ENCODE assay signal across 1 cellular context in genomic region chr12:122895757-122896636, GRCh38.
TF ChIP-seq lines count a peak whose summit lies in the region.

A gene with protein sequence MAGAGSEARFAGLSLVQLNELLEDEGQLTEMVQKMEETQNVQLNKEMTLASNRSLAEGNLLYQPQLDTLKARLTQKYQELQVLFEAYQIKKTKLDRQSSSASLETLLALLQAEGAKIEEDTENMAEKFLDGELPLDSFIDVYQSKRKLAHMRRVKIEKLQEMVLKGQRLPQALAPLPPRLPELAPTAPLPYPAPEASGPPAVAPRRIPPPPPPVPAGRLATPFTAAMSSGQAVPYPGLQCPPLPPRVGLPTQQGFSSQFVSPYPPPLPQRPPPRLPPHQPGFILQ (minus strand): TSS chr12:122896124. CDS start chr12:122896062, 62 bp downstream.

TF ChIP-seq in K562, 482 proteins besides CTCF, POLR2A, EP300 and RAD21 (continued from another document and continues in another):
- peak; percentile 84 for TF ChIP-seq ELF1 (tag; IDR thresholded peaks at IDR 0.05)
- no peak for TF ChIP-seq BACH1 (tag; IDR thresholded peaks at IDR 0.05)
- no peak for TF ChIP-seq RBM22 (IDR thresholded peaks at IDR 0.05; ENCODE audit: low read depth, low read length, poor library complexity, severe bottlenecking)
- TF ChIP-seq, protein P1, sequence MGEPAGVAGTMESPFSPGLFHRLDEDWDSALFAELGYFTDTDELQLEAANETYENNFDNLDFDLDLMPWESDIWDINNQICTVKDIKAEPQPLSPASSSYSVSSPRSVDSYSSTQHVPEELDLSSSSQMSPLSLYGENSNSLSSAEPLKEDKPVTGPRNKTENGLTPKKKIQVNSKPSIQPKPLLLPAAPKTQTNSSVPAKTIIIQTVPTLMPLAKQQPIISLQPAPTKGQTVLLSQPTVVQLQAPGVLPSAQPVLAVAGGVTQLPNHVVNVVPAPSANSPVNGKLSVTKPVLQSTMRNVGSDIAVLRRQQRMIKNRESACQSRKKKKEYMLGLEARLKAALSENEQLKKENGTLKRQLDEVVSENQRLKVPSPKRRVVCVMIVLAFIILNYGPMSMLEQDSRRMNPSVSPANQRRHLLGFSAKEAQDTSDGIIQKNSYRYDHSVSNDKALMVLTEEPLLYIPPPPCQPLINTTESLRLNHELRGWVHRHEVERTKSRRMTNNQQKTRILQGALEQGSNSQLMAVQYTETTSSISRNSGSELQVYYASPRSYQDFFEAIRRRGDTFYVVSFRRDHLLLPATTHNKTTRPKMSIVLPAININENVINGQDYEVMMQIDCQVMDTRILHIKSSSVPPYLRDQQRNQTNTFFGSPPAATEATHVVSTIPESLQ (CRISPR knock-in tag; IDR thresholded peaks at IDR 0.05) = no peak
- no peak for TF ChIP-seq ETV6 (IDR thresholded peaks at IDR 0.05; ENCODE audit: borderline replicate concordance in 1 of 2, low read depth in 2 of 2, low read length in 1 of 2)
- peak; percentile 88 for TF ChIP-seq ETV6 (CRISPR knock-in tag; IDR thresholded peaks at IDR 0.05; ENCODE audit: borderline replicate concordance)
- no peak for TF ChIP-seq ZNF589 (CRISPR knock-in tag; IDR thresholded peaks at IDR 0.05; ENCODE audit: low read depth)
- TF ChIP-seq, protein P2, sequence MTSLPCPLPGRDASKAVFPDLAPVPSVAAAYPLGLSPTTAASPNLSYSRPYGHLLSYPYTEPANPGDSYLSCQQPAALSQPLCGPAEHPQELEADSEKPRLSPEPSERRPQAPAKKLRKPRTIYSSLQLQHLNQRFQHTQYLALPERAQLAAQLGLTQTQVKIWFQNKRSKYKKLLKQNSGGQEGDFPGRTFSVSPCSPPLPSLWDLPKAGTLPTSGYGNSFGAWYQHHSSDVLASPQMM (CRISPR knock-in tag; IDR thresholded peaks at IDR 0.05) = no peak
- no peak for TF ChIP-seq BRCA1 (IDR thresholded peaks at IDR 0.05)
- TF ChIP-seq BRCA1 (CRISPR knock-in tag; IDR thresholded peaks at IDR 0.05) = no peak
- no peak for TF ChIP-seq FOXJ2 (tag; IDR thresholded peaks at IDR 0.05)
- no peak for TF ChIP-seq SMAD3 (CRISPR knock-in tag; conservative IDR thresholded peaks at IDR 0.05)
- TF ChIP-seq TEAD4 (IDR thresholded peaks at IDR 0.05; ENCODE audit: low read length) = peak; percentile 62
- TF ChIP-seq TEAD4 (CRISPR knock-in tag; IDR thresholded peaks at IDR 0.05; ENCODE audit: borderline replicate concordance) = no peak
- peak; percentile 66 for TF ChIP-seq CBX5 (IDR thresholded peaks at IDR 0.05; ENCODE audit: borderline replicate concordance, low read depth)
- no peak for TF ChIP-seq HNRNPK (IDR thresholded peaks at IDR 0.05; ENCODE audit: low read depth, low read length, poor library complexity, severe bottlenecking)
- peak; percentile 50; the same call in 1 of the 2 replicates for TF ChIP-seq ZBTB17 (CRISPR knock-in tag; IDR thresholded peaks at IDR 0.05)
- TF ChIP-seq U2AF2 (optimal IDR thresholded peaks at IDR 0.05; ENCODE audit: low read depth, low read length) = no peak
- no peak for TF ChIP-seq FOXA1 (IDR thresholded peaks at IDR 0.05; ENCODE audit: borderline replicate concordance)
- TF ChIP-seq ESRRA (IDR thresholded peaks at IDR 0.05; ENCODE audit: borderline replicate concordance, low read depth) = peak; percentile 95
- TF ChIP-seq ZNF316 (IDR thresholded peaks at IDR 0.05) = no peak
- peak; percentile 96 for TF ChIP-seq USF1 (CRISPR knock-in tag; IDR thresholded peaks at IDR 0.05)
- peak; percentile 75; the same call in 1 of the 2 replicates for TF ChIP-seq ARID4B (CRISPR knock-in tag; IDR thresholded peaks at IDR 0.05)
- peak; percentile 72 for TF ChIP-seq SIN3B (IDR thresholded peaks at IDR 0.05; ENCODE audit: low read depth)
- TF ChIP-seq CCNT2 (IDR thresholded peaks at IDR 0.05; ENCODE audit: borderline replicate concordance, extremely low read depth, insufficient read length, low read depth, low read length) = peak; percentile 87
- no peak; a peak in 1 of 4 replicates for TF ChIP-seq SRF (CRISPR knock-in tag; IDR thresholded peaks at IDR 0.05)
- TF ChIP-seq SP1 (CRISPR knock-in tag; IDR thresholded peaks at IDR 0.05) = peak; percentile 97
- peak; percentile 72; the same call in 1 of the 2 replicates for TF ChIP-seq ZNF175 (CRISPR knock-in tag; IDR thresholded peaks at IDR 0.05; ENCODE audit: low read depth)
- no peak for TF ChIP-seq SLC30A9 (CRISPR knock-in tag; IDR thresholded peaks at IDR 0.05)
- no peak for TF ChIP-seq TFAM (CRISPR knock-in tag; conservative IDR thresholded peaks at IDR 0.05)
- TF ChIP-seq GTF2B (IDR thresholded peaks at IDR 0.05; ENCODE audit: extremely low read depth, insufficient read length) = no peak
- no peak for TF ChIP-seq MAFK (IDR thresholded peaks at IDR 0.05; ENCODE audit: low read length)
- TF ChIP-seq SREBF1 (IDR thresholded peaks at IDR 0.05; ENCODE audit: borderline replicate concordance, low read depth, low read length) = no peak
- no peak for TF ChIP-seq DDX20 (tag; IDR thresholded peaks at IDR 0.05; ENCODE audit: low read depth)
- peak; percentile 64; the same call in 1 of the 2 replicates for TF ChIP-seq RFX5 (IDR thresholded peaks at IDR 0.05; ENCODE audit: low read depth, low read length)
- TF ChIP-seq FOSL1 (tag; conservative IDR thresholded peaks at IDR 0.05) = peak; percentile 92
- TF ChIP-seq ZNF143 (CRISPR knock-in tag; IDR thresholded peaks at IDR 0.05) = no peak
- TF ChIP-seq CREM (IDR thresholded peaks at IDR 0.05; ENCODE audit: low read depth) = peak; percentile 100
- peak; percentile 86 for TF ChIP-seq ETV1 (tag; conservative IDR thresholded peaks at IDR 0.05; ENCODE audit: low read depth)
- TF ChIP-seq TSHZ1 (CRISPR knock-in tag; IDR thresholded peaks at IDR 0.05) = no peak
- TF ChIP-seq TCF3 (CRISPR knock-in tag; IDR thresholded peaks at IDR 0.05) = peak; percentile 60
- no peak for TF ChIP-seq ILK (tag; IDR thresholded peaks at IDR 0.05; ENCODE audit: borderline replicate concordance, low read depth)
- TF ChIP-seq ZNF551 (CRISPR knock-in tag; IDR thresholded peaks at IDR 0.05) = no peak
- TF ChIP-seq ZNF121 (CRISPR knock-in tag; conservative IDR thresholded peaks at IDR 0.05) = no peak
- TF ChIP-seq PCBP2 (IDR thresholded peaks at IDR 0.05; ENCODE audit: low read depth, low read length, poor library complexity, severe bottlenecking) = no peak
- no peak for TF ChIP-seq ZNF75A (CRISPR knock-in tag; IDR thresholded peaks at IDR 0.05)
- no peak for TF ChIP-seq PTRF (tag; IDR thresholded peaks at IDR 0.05)
- TF ChIP-seq NR2C2 (CRISPR knock-in tag; IDR thresholded peaks at IDR 0.05) = peak; percentile 65
- TF ChIP-seq NR2C2 (tag; IDR thresholded peaks at IDR 0.05) = 0 out of 2 replicates have a peak, but pooled peaks have one; percentile 27
- TF ChIP-seq CHD1 (IDR thresholded peaks at IDR 0.05; ENCODE audit: low read length) = no peak
- TF ChIP-seq, protein P3, sequence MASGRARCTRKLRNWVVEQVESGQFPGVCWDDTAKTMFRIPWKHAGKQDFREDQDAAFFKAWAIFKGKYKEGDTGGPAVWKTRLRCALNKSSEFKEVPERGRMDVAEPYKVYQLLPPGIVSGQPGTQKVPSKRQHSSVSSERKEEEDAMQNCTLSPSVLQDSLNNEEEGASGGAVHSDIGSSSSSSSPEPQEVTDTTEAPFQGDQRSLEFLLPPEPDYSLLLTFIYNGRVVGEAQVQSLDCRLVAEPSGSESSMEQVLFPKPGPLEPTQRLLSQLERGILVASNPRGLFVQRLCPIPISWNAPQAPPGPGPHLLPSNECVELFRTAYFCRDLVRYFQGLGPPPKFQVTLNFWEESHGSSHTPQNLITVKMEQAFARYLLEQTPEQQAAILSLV (tag; IDR thresholded peaks at IDR 0.05) = no peak
- no peak; the same call in 1 of the 2 replicates for TF ChIP-seq SMARCE1 (IDR thresholded peaks at IDR 0.05)
- TF ChIP-seq HOMEZ (CRISPR knock-in tag; IDR thresholded peaks at IDR 0.05) = no peak
- peak; percentile 98 for TF ChIP-seq GABPA (tag; conservative IDR thresholded peaks at IDR 0.05; ENCODE audit: low read depth)
- TF ChIP-seq RNF2 (IDR thresholded peaks at IDR 0.05) = no peak
- no peak for TF ChIP-seq E2F1 (CRISPR knock-in tag; IDR thresholded peaks at IDR 0.05)
- no peak for TF ChIP-seq TAF15 (IDR thresholded peaks at IDR 0.05; ENCODE audit: low read depth, low read length)
- TF ChIP-seq RFX1 (IDR thresholded peaks at IDR 0.05) = no peak
- TF ChIP-seq ZNF644 (tag; IDR thresholded peaks at IDR 0.05; ENCODE audit: low read depth) = no peak
